Comparison of ENCODE assay signal across 9 cellular contexts in genomic region chr6:30725713-30726505, GRCh38. TPM values are rescaled to one million over a fixed set of nuclear protein-coding genes. Genes with fewer than 3 reads are reported as not detected.
A peak's percentile ranks its signal among the peaks of the same experiment; 100 is the strongest.
DNase-seq lines count a peak whose midpoint lies in the region; ATAC-seq and TF ChIP-seq lines count a peak whose summit lies in the region.
"Had no signal": no experiment of that assay in that cellular context is flagged by ENCODE, and none has a peak within 500 bp of the region (broad histone marks: within the 10 kb centered on the region; RNA-seq: fewer than 3 reads in every experiment).

No MANE protein-coding gene starts in this region.

- H3K4me3 Mint-ChIP-seq in activated T-helper 17 cell treated with anti-CD3 and anti-CD28 coated beads, Interleukin-2, amount 50 U/mL, for 72 hours, result peak overlapping the region; percentile 99
- no peak overlapping the region for H3K4me3 Mint-ChIP-seq in memory B cell

- H2AFZ ChIP-seq in trophoblast cell (ENCODE audit: insufficient read depth, low read length, poor library complexity), result no peak overlapping the region

- no peaks in the 10 kb centered on the region for H3K9me3 ChIP-seq in HEK293 (ENCODE audit: control insufficient read depth, insufficient read depth, low read depth, low read length)
- peaks cover 4% of the 10 kb centered on the region for H3K9me3 ChIP-seq in trophoblast cell (ENCODE audit: insufficient read depth, low read depth, low read length)

- peaks cover 8% of the 10 kb centered on the region for H3K79me2 ChIP-seq in trophoblast cell (ENCODE audit: control insufficient read depth, insufficient read depth, low read length, poor library complexity)

- H3K9ac ChIP-seq in trophoblast cell (ENCODE audit: low read length), result no peak overlapping the region

- no peak overlapping the region for H4K12ac ChIP-seq in trophoblast cell (ENCODE audit: low read depth, low read length)

- H4K8ac ChIP-seq in trophoblast cell (ENCODE audit: low read depth, low read length), result no peak overlapping the region

- H3K4me3 ChIP-seq in HEK293 (ENCODE audit: low read depth, low read length) (no peak overlapping the region), trophoblast cell (ENCODE audit: low read depth, low read length) (no peak overlapping the region)

- no peak overlapping the region for H3K4me2 ChIP-seq in trophoblast cell (ENCODE audit: low read length)

- no peak overlapping the region for H3K23ac ChIP-seq in trophoblast cell (ENCODE audit: low read length)

- no peak overlapping the region for H3K14ac ChIP-seq in trophoblast cell (ENCODE audit: low read length)

- DNase-seq in DMS 273 treated with DMSO at 0.1 percent for 48 hours (lab: John Stamatoyannopoulos, UW), result peak; percentile 39
- DNase-seq in memory B cell (ENCODE audit: low spot score in 2 of 2), result no peak
- DNase-seq in trophoblast cell, result no peak

- CTCF ChIA-PET in HEK293 (lab: Yijun Ruan, JAX), result interaction anchor here (0.5 to 18.7 kb wide), 5 partner anchors 24 to 361 kb away, joined by 3 to 692 read pairs (median 4); partner anchors contain the start of gene DHX16

- no peak overlapping the region for H2BK5ac ChIP-seq in trophoblast cell (ENCODE audit: low read depth, low read length, poor library complexity)

- H3K36me3 Mint-ChIP-seq in activated T-helper 17 cell treated with anti-CD3 and anti-CD28 coated beads, Interleukin-2, amount 50 U/mL, for 72 hours (ENCODE audit: low read depth), result peaks cover 100% of the 10 kb centered on the region
- H3K36me3 Mint-ChIP-seq in memory B cell, result peaks cover 19% of the 10 kb centered on the region

- H2BK12ac ChIP-seq in trophoblast cell (ENCODE audit: low read length), result no peak overlapping the region

- no peak for ATAC-seq in activated T-helper 17 cell treated with anti-CD3 and anti-CD28 coated beads, Interleukin-2, amount 50 U/mL, for 72 hours (replicated peaks)
- ATAC-seq in memory B cell (ENCODE audit: low read depth) (no peak), HG02885 (IDR thresholded peaks at IDR 0.05; ENCODE audit: poor library complexity, unreplicated experiment) (no peak), GM19397 (IDR thresholded peaks at IDR 0.05; ENCODE audit: unreplicated experiment) (no peak), GM18505 (IDR thresholded peaks at IDR 0.05; ENCODE audit: unreplicated experiment) (no peak)

- peaks cover 9% of the 10 kb centered on the region for H3K79me1 ChIP-seq in trophoblast cell (ENCODE audit: low read length)

- H3K4me1 ChIP-seq in HEK293 (ENCODE audit: control insufficient read depth, insufficient read depth, low read length) (peaks cover 4% of the 10 kb centered on the region), trophoblast cell (ENCODE audit: control insufficient read depth in 1 of 2, insufficient read depth in 2 of 2, low read length in 2 of 2) (peaks cover 0 to 4% of the 10 kb centered on the region in 2 experiments)

- no peak overlapping the region for H3K4ac ChIP-seq in trophoblast cell (ENCODE audit: low read depth, low read length)

- H3K27ac Mint-ChIP-seq in activated T-helper 17 cell treated with anti-CD3 and anti-CD28 coated beads, Interleukin-2, amount 50 U/mL, for 72 hours, result no peak overlapping the region
- peak overlapping the region; percentile 38 for H3K27ac Mint-ChIP-seq in memory B cell

- no CpG with 5 or more reads among the region's 3 CpGs for WGBS in trophoblast cell (ENCODE audit: extremely low coverage, insufficient coverage, insufficient read length)

- no peaks in the 10 kb centered on the region for H3K27me3 Mint-ChIP-seq in activated T-helper 17 cell treated with anti-CD3 and anti-CD28 coated beads, Interleukin-2, amount 50 U/mL, for 72 hours
- no peaks in the 10 kb centered on the region for H3K27me3 Mint-ChIP-seq in memory B cell

- H3K36me3 ChIP-seq in HEK293 (ENCODE audit: control insufficient read depth in 2 of 2, insufficient read depth in 1 of 2, low read length in 2 of 2), result peaks cover 15 to 77% of the 10 kb centered on the region in 2 experiments
- H3K36me3 ChIP-seq in trophoblast cell (ENCODE audit: control insufficient read depth in 1 of 2, insufficient read depth in 2 of 2, low read length in 2 of 2), result peaks cover 43 to 59% of the 10 kb centered on the region in 2 experiments

- H2BK120ac ChIP-seq in trophoblast cell (ENCODE audit: insufficient read depth, low read length, poor library complexity), result no peak overlapping the region

- H3K9me3 Mint-ChIP-seq in activated T-helper 17 cell treated with anti-CD3 and anti-CD28 coated beads, Interleukin-2, amount 50 U/mL, for 72 hours, result no peaks in the 10 kb centered on the region
- H3K9me3 Mint-ChIP-seq in memory B cell, result no peaks in the 10 kb centered on the region

- no peak for TF ChIP-seq CTCF in HEK293 (tag by site-specific recombination; IDR thresholded peaks at IDR 0.05)

- peaks cover 37% of the 10 kb centered on the region for H3K4me1 Mint-ChIP-seq in activated T-helper 17 cell treated with anti-CD3 and anti-CD28 coated beads, Interleukin-2, amount 50 U/mL, for 72 hours
- H3K4me1 Mint-ChIP-seq in memory B cell, result peaks cover 32% of the 10 kb centered on the region

- H3K27me3 ChIP-seq in trophoblast cell (ENCODE audit: insufficient read depth, low read length), result no peaks in the 10 kb centered on the region

- H3K27ac ChIP-seq in HEK293 (ENCODE audit: extremely low read depth, low read depth, low read length), result peak overlapping the region; percentile 38
- H3K27ac ChIP-seq in trophoblast cell (ENCODE audit: low read depth, low read length), result no peak overlapping the region
- H3K27ac ChIP-seq: VCaP had no signal

- H4K91ac ChIP-seq in trophoblast cell (ENCODE audit: low read depth, low read length), result no peak overlapping the region

- no peak overlapping the region for H3K18ac ChIP-seq in trophoblast cell (ENCODE audit: low read length)

- TF ChIP-seq POLR2A in GM18505 (IDR thresholded peaks at IDR 0.05; ENCODE audit: borderline replicate concordance, extremely low read depth, insufficient read depth, insufficient read length), result no peak

- no peak overlapping the region for H2AK5ac ChIP-seq in trophoblast cell (ENCODE audit: low read length)

- POLR2A ChIA-PET in HEK293 (lab: Yijun Ruan, JAX), result interaction anchor here (0.6 to 10.1 kb wide), 15 partner anchors 9 to 157 kb away, joined by 3 to 235 read pairs (median 4); partner anchors contain the start of genes DHX16, FLOT1, IER3 and MDC1

TF ChIP-seq in HEK293, 187 proteins besides CTCF, POLR2A, EP300 and RAD21 (continues in another document):
- TF ChIP-seq GLIS1 (tag by site-specific recombination; IDR thresholded peaks at IDR 0.05), result peak; percentile 35
- TF ChIP-seq GLI4 (tag by site-specific recombination; IDR thresholded peaks at IDR 0.05), result no peak
- no peak for TF ChIP-seq TSHZ1 (tag by site-specific recombination; IDR thresholded peaks at IDR 0.05; ENCODE audit: borderline replicate concordance)
- peak; percentile 26; the same call in 1 of the 2 replicates for TF ChIP-seq ZNF10 (tag by site-specific recombination; IDR thresholded peaks at IDR 0.05)
- TF ChIP-seq PRDM1 (tag by site-specific recombination; IDR thresholded peaks at IDR 0.05), result no peak
- no peak for TF ChIP-seq ZBTB7A (tag by site-specific recombination; IDR thresholded peaks at IDR 0.05; ENCODE audit: low read depth)
- TF ChIP-seq ZNF146 (tag by site-specific recombination; IDR thresholded peaks at IDR 0.05), result no peak
- peak; percentile 19; the same call in 1 of the 2 replicates for TF ChIP-seq ZNF24 (tag by site-specific recombination; IDR thresholded peaks at IDR 0.05)
- TF ChIP-seq ZNF433 (tag by site-specific recombination; IDR thresholded peaks at IDR 0.05; ENCODE audit: low read depth), result no peak
- peak; percentile 11; the same call in 1 of the 2 replicates for TF ChIP-seq GLIS2 (tag by site-specific recombination; IDR thresholded peaks at IDR 0.05)
- TF ChIP-seq ZFP37 (tag by site-specific recombination; IDR thresholded peaks at IDR 0.05), result peak; percentile 74; the same call in 1 of the 2 replicates

RNA-seq across cellular contexts. Expression of gene TUBB, which starts 5.8 kb away (rescaled TPM):
- total RNA-seq in activated T-helper 17 cell treated with anti-CD3 and anti-CD28 coated beads, Interleukin-2, amount 50 U/mL, for 72 hours, result 1,000 to 10,000 TPM; 1,139 to 1,437 TPM
- 1,464 and 1,542 TPM in 2 replicates for polyA plus RNA-seq in trophoblast cell (2013)

RNA-seq across cellular contexts. Expression of gene MDC1, which starts 8.8 kb away (rescaled TPM):
- 10 to 100 TPM; 57.4 to 82.1 TPM for total RNA-seq in activated T-helper 17 cell treated with anti-CD3 and anti-CD28 coated beads, Interleukin-2, amount 50 U/mL, for 72 hours
- 29.1 and 32.3 TPM in 2 replicates for polyA plus RNA-seq in trophoblast cell (2013)

RNA-seq across cellular contexts. Expression of gene FLOT1, which starts 16.6 kb away (rescaled TPM):
- total RNA-seq in activated T-helper 17 cell treated with anti-CD3 and anti-CD28 coated beads, Interleukin-2, amount 50 U/mL, for 72 hours, result 100 to 1,000 TPM; 152 to 161 TPM
- 66.9 and 72.1 TPM in 2 replicates for polyA plus RNA-seq in trophoblast cell (2013)

RNA-seq across cellular contexts. Expression of gene IER3, which starts 18.4 kb away (rescaled TPM):
- total RNA-seq in activated T-helper 17 cell treated with anti-CD3 and anti-CD28 coated beads, Interleukin-2, amount 50 U/mL, for 72 hours, result 100 to 1,000 TPM in 1 of 2 donors, 10 to 100 TPM in 1; 55.6 to 617 TPM
- polyA plus RNA-seq in trophoblast cell (2013), result 366 and 374 TPM in 2 replicates

RNA-seq across cellular contexts. Expression of gene NRM, which starts 35.1 kb away (rescaled TPM):
- 10 to 100 TPM; 26.0 to 36.9 TPM for total RNA-seq in activated T-helper 17 cell treated with anti-CD3 and anti-CD28 coated beads, Interleukin-2, amount 50 U/mL, for 72 hours
- polyA plus RNA-seq in trophoblast cell (2013), result 55.7 and 59.4 TPM in 2 replicates
